ENCODE assay signal across 1 cellular context in the genomic region with DNA sequence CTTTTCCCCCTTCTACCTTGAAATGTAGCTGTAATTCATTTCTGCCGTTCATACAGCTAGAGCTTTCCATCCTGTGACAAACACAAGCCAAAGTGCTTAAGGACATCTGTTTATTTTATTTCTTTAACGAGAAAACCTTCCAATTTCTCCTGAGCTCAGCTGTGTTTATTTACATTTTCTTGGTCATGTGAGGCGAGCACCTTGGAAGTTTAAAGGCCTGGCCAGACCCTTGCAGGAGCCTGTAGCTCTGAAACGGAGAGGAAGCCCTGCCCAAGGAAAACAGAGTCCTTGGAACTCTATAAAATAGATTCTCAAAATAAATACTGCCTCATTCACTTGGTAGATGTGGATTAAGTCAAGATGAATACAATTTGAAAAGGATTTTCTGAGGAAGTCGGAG.
TF ChIP-seq lines count a peak whose summit lies in the region.

No MANE protein-coding gene starts in this region.

TF ChIP-seq in WTC11, 78 proteins besides CTCF, POLR2A, EP300 and RAD21 (continued from another document):
- TF ChIP-seq, protein P1, sequence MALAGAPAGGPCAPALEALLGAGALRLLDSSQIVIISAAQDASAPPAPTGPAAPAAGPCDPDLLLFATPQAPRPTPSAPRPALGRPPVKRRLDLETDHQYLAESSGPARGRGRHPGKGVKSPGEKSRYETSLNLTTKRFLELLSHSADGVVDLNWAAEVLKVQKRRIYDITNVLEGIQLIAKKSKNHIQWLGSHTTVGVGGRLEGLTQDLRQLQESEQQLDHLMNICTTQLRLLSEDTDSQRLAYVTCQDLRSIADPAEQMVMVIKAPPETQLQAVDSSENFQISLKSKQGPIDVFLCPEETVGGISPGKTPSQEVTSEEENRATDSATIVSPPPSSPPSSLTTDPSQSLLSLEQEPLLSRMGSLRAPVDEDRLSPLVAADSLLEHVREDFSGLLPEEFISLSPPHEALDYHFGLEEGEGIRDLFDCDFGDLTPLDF (CRISPR knock-in tag; IDR thresholded peaks at IDR 0.05), result no peak
- TF ChIP-seq, protein P2, sequence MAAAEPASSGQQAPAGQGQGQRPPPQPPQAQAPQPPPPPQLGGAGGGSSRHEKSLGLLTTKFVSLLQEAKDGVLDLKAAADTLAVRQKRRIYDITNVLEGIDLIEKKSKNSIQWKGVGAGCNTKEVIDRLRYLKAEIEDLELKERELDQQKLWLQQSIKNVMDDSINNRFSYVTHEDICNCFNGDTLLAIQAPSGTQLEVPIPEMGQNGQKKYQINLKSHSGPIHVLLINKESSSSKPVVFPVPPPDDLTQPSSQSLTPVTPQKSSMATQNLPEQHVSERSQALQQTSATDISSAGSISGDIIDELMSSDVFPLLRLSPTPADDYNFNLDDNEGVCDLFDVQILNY (CRISPR knock-in tag; IDR thresholded peaks at IDR 0.05), result no peak
